Comparison of ENCODE assay signal across 23 cellular contexts in the genomic region with DNA sequence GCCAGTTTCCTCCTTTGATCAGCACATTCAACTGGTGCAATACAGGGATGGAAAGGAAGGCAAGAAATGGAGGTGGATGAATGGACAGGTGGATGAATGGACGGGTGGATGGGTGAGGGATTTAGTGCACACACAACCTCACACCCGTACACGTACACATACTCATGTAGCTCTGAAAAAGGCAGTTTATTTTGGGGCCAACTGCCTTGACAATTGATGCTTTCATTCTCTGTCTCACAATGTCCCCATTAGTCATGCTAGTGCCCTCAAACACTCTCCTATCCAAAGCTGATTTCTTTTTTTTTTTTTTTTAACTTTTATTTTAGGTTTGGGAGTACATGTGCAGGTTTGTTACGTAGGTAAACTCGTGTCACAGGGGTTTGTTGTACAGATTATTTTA.
"Had no signal": no experiment of that assay in that cellular context is flagged by ENCODE, and none has a peak within 500 bp of the region (broad histone marks: within the 10 kb centered on the region; RNA-seq: fewer than 3 reads in every experiment).

No MANE protein-coding gene starts in this region.

- DNase-seq: dermis blood vessel endothelial cell; effector memory CD4-positive, alpha-beta T cell; esophagus squamous epithelium; foreskin melanocyte; kidney; mesenchymal stem cell; naive thymus-derived CD8-positive, alpha-beta T cell; occipital lobe; ovary; stimulated activated CD4-positive, alpha-beta T cell treated with anti-CD3 and anti-CD28 coated beads, Interleukin-12 subunit alpha, Interleukin-12 subunit beta, amount 100 ng/mL, for 4 hours; stimulated activated CD4-positive, alpha-beta T cell treated with anti-CD3 and anti-CD28 coated beads, Interleukin-2, amount 100 ng/mL, for 24 hours; stimulated activated CD4-positive, alpha-beta T cell treated with anti-CD3 and anti-CD28 coated beads, Interleukin-4, amount 100 ng/mL, for 24 hours; stimulated activated naive CD4-positive, alpha-beta T cell treated with Interleukin-2 at 50 U/mL for 16 hours; stomach; upper lobe of right lung had no signal

- H3K27ac ChIP-seq: coronary artery, esophagus squamous epithelium, ovary, stomach, thoracic aorta, tibial nerve, upper lobe of right lung, vagina had no signal

- FAIRE-seq: endothelial cell of umbilical vein, kidney had no signal

- ATAC-seq: left lobe of liver; naive thymus-derived CD8-positive, alpha-beta T cell; sciatic nerve; stimulated activated effector memory CD8-positive, alpha-beta T cell treated with anti-CD3 and anti-CD28 coated beads, Interleukin-12 subunit alpha, Interleukin-12 subunit beta, amount 100 ng/mL, for 72 hours; upper lobe of right lung had no signal
